ENCODE assay signal across 22 cellular contexts in genomic region chr19:47151627-47152026, GRCh38. TPM values are rescaled to one million over a fixed set of nuclear protein-coding genes. Genes with fewer than 3 reads are reported as not detected.
DNase-seq lines count a peak whose midpoint lies in the region; ATAC-seq, FAIRE-seq and TF ChIP-seq lines count a peak whose summit lies in the region.
"Had no signal": no experiment of that assay in that cellular context is flagged by ENCODE, and none has a peak within 500 bp of the region (broad histone marks: within the 10 kb centered on the region; RNA-seq: fewer than 3 reads in every experiment).

No MANE protein-coding gene starts in this region.

- H3K36me3 Mint-ChIP-seq in CD4-positive, alpha-beta memory T cell: peaks cover 46 to 53% of the 10 kb centered on the region in 2 donors
- H3K36me3 Mint-ChIP-seq in endothelial cell (ENCODE audit: low read depth, unreplicated experiment) (peaks cover 47% of the 10 kb centered on the region), neural progenitor cell (peaks cover 50% of the 10 kb centered on the region)

- no peaks in the 10 kb centered on the region for H3K9me3 Mint-ChIP-seq in CD4-positive, alpha-beta memory T cell
- H3K9me3 Mint-ChIP-seq in endothelial cell (ENCODE audit: unreplicated experiment): no peaks in the 10 kb centered on the region
- no peaks in the 10 kb centered on the region for H3K9me3 Mint-ChIP-seq in neural progenitor cell
- H3K9me3 Mint-ChIP-seq: IgD-negative memory B cell had no signal

- H4K20me1 ChIP-seq in HCT116 (ENCODE audit: insufficient read depth): peaks cover 9% of the 10 kb centered on the region; the same call in 1 of the 2 replicates
- peaks cover 80% of the 10 kb centered on the region for H4K20me1 ChIP-seq in neural progenitor cell (ENCODE audit: low read depth)

- H3K79me2 ChIP-seq in HCT116 (ENCODE audit: insufficient read depth, low read length): peaks cover 93% of the 10 kb centered on the region
- H3K79me2 ChIP-seq in neural progenitor cell (ENCODE audit: low read depth): peaks cover 87% of the 10 kb centered on the region

- no peaks in the 10 kb centered on the region for H3K27me3 Mint-ChIP-seq in CD4-positive, alpha-beta memory T cell
- no peaks in the 10 kb centered on the region for H3K27me3 Mint-ChIP-seq in endothelial cell (ENCODE audit: unreplicated experiment)
- no peaks in the 10 kb centered on the region for H3K27me3 Mint-ChIP-seq in neural progenitor cell (ENCODE audit: insufficient read depth, low read depth)
- H3K27me3 Mint-ChIP-seq: IgD-negative memory B cell had no signal

- BruUV-seq in HCT116 (replicated peaks; lab: Mats Ljungman, UMichigan): no TSS peak

- peaks cover 22 to 65% (median 40%) of the 10 kb centered on the region in 4 donors for H3K4me1 Mint-ChIP-seq in CD4-positive, alpha-beta memory T cell
- H3K4me1 Mint-ChIP-seq in endothelial cell (ENCODE audit: unreplicated experiment) (peaks cover 7% of the 10 kb centered on the region), neural progenitor cell (peaks cover 36% of the 10 kb centered on the region)

- ATAC-seq in HCT116 (no peak), left cardiac atrium (no peak)

- intact Hi-C loops in CD4-positive, alpha-beta memory T cell (cut with micrococcal nuclease): no loop called here
- intact Hi-C loops in HCT116 (cut with micrococcal nuclease) (no loop called here), left cardiac atrium (cut with DNase I) (loop anchor here (2.0 to 10.0 kb wide), 2 partner anchors 53 to 93 kb away; no protein-coding TSS in a partner anchor)

- POLR2A ChIA-PET in CD4-positive, alpha-beta memory T cell (lab: Charles Lee; ENCODE audit: partially characterized antibody): no interaction called here
- POLR2A ChIA-PET in HCT116 (lab: Charles Lee): no interaction called here

- H2AFZ ChIP-seq in HCT116 (ENCODE audit: low read depth, low read length, poor library complexity, severe bottlenecking) (no peak overlapping the region), neural progenitor cell (replicated peaks) (no peak overlapping the region)

- no peak overlapping the region for H3K4me2 ChIP-seq in HCT116 (ENCODE audit: low read length)
- H3K4me2 ChIP-seq in neural progenitor cell: no peak overlapping the region
- H3K4me2 ChIP-seq: BLaER1 treated with 17β-estradiol and CSF1 and Interleukin-3, amounts not matched to agents 10 nM and 100 nM had no signal

- peaks cover 47% of the 10 kb centered on the region for H3K4me1 ChIP-seq in CD4-positive, alpha-beta memory T cell (ENCODE audit: insufficient read depth, low read length)
- H3K4me1 ChIP-seq in HCT116 (ENCODE audit: control insufficient read depth in 1 of 2, insufficient read depth in 2 of 2, low read length in 2 of 2) (peaks cover 14 to 29% of the 10 kb centered on the region in 2 experiments; a peak in 3 of 4 replicates), neural progenitor cell (peaks cover 11% of the 10 kb centered on the region)

- no peak overlapping the region for H3K27ac ChIP-seq in CD4-positive, alpha-beta memory T cell (ENCODE audit: low read depth, low read length)
- H3K27ac ChIP-seq in HCT116 (ENCODE audit: low read depth, low read length) (peak overlapping the region; percentile 31; the same call in 1 of the 2 replicates), neural progenitor cell (peak overlapping the region; percentile 68)
- H3K27ac ChIP-seq: SJCRH30 had no signal

- H3K27ac Mint-ChIP-seq in CD4-positive, alpha-beta memory T cell: peak overlapping the region in 4 of 7 donors; percentile 30 to 72 (median 60)
- peak overlapping the region; percentile 19 for H3K27ac Mint-ChIP-seq in endothelial cell (ENCODE audit: unreplicated experiment)
- peak overlapping the region; percentile 72 for H3K27ac Mint-ChIP-seq in neural progenitor cell
- H3K27ac Mint-ChIP-seq: IgD-negative memory B cell had no signal

- H3K9ac ChIP-seq in HCT116 (ENCODE audit: low read length) (no peak overlapping the region), neural progenitor cell (peak overlapping the region; percentile 5)
- H3K9ac ChIP-seq: BLaER1 treated with 17β-estradiol and CSF1 and Interleukin-3, amounts not matched to agents 10 nM and 100 nM had no signal

- H3K4me3 ChIP-seq in CD4-positive, alpha-beta memory T cell (ENCODE audit: low read length in 2 of 2): no peak overlapping the region
- H3K4me3 ChIP-seq in HCT116 (replicated peaks in 1 of 2; ENCODE audit: low read depth in 1 of 2, low read length in 2 of 2) (no peak overlapping the region), neural progenitor cell (no peak overlapping the region)
- H3K4me3 ChIP-seq: BLaER1 treated with 17β-estradiol and CSF1 and Interleukin-3, amounts not matched to agents 10 nM and 100 nM; SJCRH30; smooth muscle cell had no signal

- H3K9me3 ChIP-seq in CD4-positive, alpha-beta memory T cell (ENCODE audit: control insufficient read depth in 1 of 2, low read length in 2 of 2): no peaks in the 10 kb centered on the region
- H3K9me3 ChIP-seq in HCT116 (ENCODE audit: control insufficient read depth in 1 of 2, insufficient read depth in 1 of 2, low read depth in 1 of 2, low read length in 2 of 2): no peaks in the 10 kb centered on the region
- H3K9me3 ChIP-seq in neural progenitor cell (ENCODE audit: low read depth): no peaks in the 10 kb centered on the region
- H3K9me3 ChIP-seq: BLaER1 treated with 17β-estradiol and CSF1 and Interleukin-3, amounts not matched to agents 10 nM and 100 nM; SJCRH30 had no signal

- RAD21 ChIA-PET in HCT116 (lab: Charles Lee; ENCODE audit: low non-redundant PET in 1 of 2, low total read pairs in 2 of 2, uncharacterized antibody in 2 of 2, unreplicated experiment in 2 of 2): no interaction called here

- no peaks in the 10 kb centered on the region for H3K9me2 ChIP-seq in HCT116 (ENCODE audit: insufficient read depth)

- TF ChIP-seq POLR2A in HCT116 (IDR thresholded peaks at IDR 0.05; ENCODE audit: borderline replicate concordance, extremely low read depth, insufficient read depth, insufficient read length): no peak
- no peak for TF ChIP-seq POLR2A in GM12892 (IDR thresholded peaks at IDR 0.05; ENCODE audit: low read depth, low read length)

- no peaks in the 10 kb centered on the region for H3K27me3 ChIP-seq in CD4-positive, alpha-beta memory T cell (ENCODE audit: insufficient read depth, low read length)
- H3K27me3 ChIP-seq in HCT116 (ENCODE audit: insufficient read depth, low read length) (no peaks in the 10 kb centered on the region), neural progenitor cell (no peaks in the 10 kb centered on the region)
- H3K27me3 ChIP-seq: BLaER1 treated with 17β-estradiol and CSF1 and Interleukin-3, amounts not matched to agents 10 nM and 100 nM; SJCRH30 had no signal

- no peak overlapping the region for H3K4me3 Mint-ChIP-seq in CD4-positive, alpha-beta memory T cell
- no peak overlapping the region for H3K4me3 Mint-ChIP-seq in endothelial cell (ENCODE audit: unreplicated experiment)
- peak overlapping the region; percentile 22 for H3K4me3 Mint-ChIP-seq in neural progenitor cell
- H3K4me3 Mint-ChIP-seq: IgD-negative memory B cell had no signal

- no peak for FAIRE-seq in GM12892 (lab: Jason Lieb, UNC)
- FAIRE-seq: bronchial epithelial cell had no signal

- DNase-seq in CD4-positive, alpha-beta memory T cell: no peak
- DNase-seq in HCT116 (ENCODE audit: low read depth, low spot score) (no peak), endothelial cell (ENCODE audit: low spot score) (no peak), neural progenitor cell (ENCODE audit: low spot score) (no peak), DMS79 treated with DMSO at 0.1 percent for 48 hours (lab: John Stamatoyannopoulos, UW) (no peak), UCSD-AML1 (lab: John Stamatoyannopoulos, UW; ENCODE audit: unreplicated experiment) (no peak), left cardiac atrium (no peak), GM12892 (ENCODE audit: insufficient read length) (no peak)
- DNase-seq: activated CD4-positive, alpha-beta T cell treated with anti-CD3 and anti-CD28 coated beads, Interleukin-2, amount 50 U/mL, for 48 hours; activated gamma-delta T cell; DND-41; effector CD4-positive, alpha-beta T cell; foreskin melanocyte; HCEC 1CT; mammary epithelial cell; occipital lobe; SJCRH30; stimulated activated naive CD4-positive, alpha-beta T cell had no signal

- H3F3A ChIP-seq in neural progenitor cell (ENCODE audit: low read depth): peaks cover 49% of the 10 kb centered on the region

- H3K36me3 ChIP-seq in CD4-positive, alpha-beta memory T cell (ENCODE audit: insufficient read depth, low read length): peaks cover 37% of the 10 kb centered on the region
- peaks cover 44 to 71% of the 10 kb centered on the region in 2 experiments for H3K36me3 ChIP-seq in HCT116 (ENCODE audit: control insufficient read depth in 1 of 2, insufficient read depth in 2 of 2, low read length in 2 of 2)
- H3K36me3 ChIP-seq in neural progenitor cell: peaks cover 31% of the 10 kb centered on the region

- TF ChIP-seq RAD21 in HCT116 (IDR thresholded peaks at IDR 0.05; ENCODE audit: low read depth): no peak

- CTCF ChIA-PET in CD4-positive, alpha-beta memory T cell (lab: Charles Lee; ENCODE audit: partially characterized antibody): interaction anchor here (5.2 to 22.4 kb wide), 2 partner anchors 59 to 98 kb away, joined by 93 to 609 read pairs; partner anchors contain the start of gene CCDC9
- CTCF ChIA-PET in HCT116 (lab: Charles Lee): no interaction called here

- no peak for TF ChIP-seq CTCF in HCT116 (IDR thresholded peaks at IDR 0.05 in 2 of 3, conservative IDR thresholded peaks at IDR 0.05 in 1 of 3; ENCODE audit: borderline replicate concordance in 1 of 3, insufficient read depth in 1 of 3, low read depth in 2 of 3, low read length in 2 of 3)
- no peak for TF ChIP-seq CTCF in endothelial cell (IDR thresholded peaks at IDR 0.05; ENCODE audit: unreplicated experiment)
- TF ChIP-seq CTCF in neural progenitor cell (IDR thresholded peaks at IDR 0.05): no peak

TF ChIP-seq in HCT116, 20 proteins besides CTCF, POLR2A, EP300 and RAD21 (continues in another document):
- TF ChIP-seq MAX (IDR thresholded peaks at IDR 0.05): no peak

RNA-seq across cellular contexts. Expression of gene SAE1, which starts 21.0 kb away (rescaled TPM):
- total RNA-seq in CD4-positive, alpha-beta memory T cell: 10 to 100 TPM; 35.3 to 36.0 TPM
- 100 to 1,000 TPM; 107 to 182 TPM for polyA plus RNA-seq in CD4-positive, alpha-beta memory T cell
- total RNA-seq in HCT116 (2021; ENCODE audit: unreplicated experiment) (213 TPM), endothelial cell (ENCODE audit: unreplicated experiment) (134 TPM), neural progenitor cell (ENCODE audit: low replicate concordance) (258 and 305 TPM in 2 replicates), left cardiac atrium (10 to 100 TPM; 50.1 to 54.7 TPM)
- polyA plus RNA-seq in HCT116 (2012): 154 and 195 TPM in 2 replicates
- polyA plus RNA-seq in GM12892 (2012; ENCODE audit: missing spikeins): 109 TPM

RNA-seq across cellular contexts. Expression of gene ZC3H4, which starts 38.1 kb away (rescaled TPM):
- 10 to 100 TPM; 74.8 to 75.7 TPM for total RNA-seq in CD4-positive, alpha-beta memory T cell
- polyA plus RNA-seq in CD4-positive, alpha-beta memory T cell: 1 to 10 TPM in 1 of 2 donors, under 1 TPM in 1; 0.33 to 3.4 TPM
- 45.1 TPM for total RNA-seq in HCT116 (2021; ENCODE audit: unreplicated experiment)
- polyA plus RNA-seq in HCT116 (2012): 14.0 and 16.4 TPM in 2 replicates
- 56.7 TPM for total RNA-seq in endothelial cell (ENCODE audit: unreplicated experiment)
- 19.1 and 29.1 TPM in 2 replicates for total RNA-seq in neural progenitor cell (ENCODE audit: low replicate concordance)
- 10 to 100 TPM; 24.2 to 26.3 TPM for total RNA-seq in left cardiac atrium
- 26.0 TPM for polyA plus RNA-seq in GM12892 (2012; ENCODE audit: missing spikeins)

Comparison
In these comparisons a context has a peak if more than half of its experiments do, and no peak if none do; other contexts are left out.
1. H3K27ac Mint-ChIP-seq: peak in every context shown above with its lines; median percentile 72 in neural progenitor cell; 60 in CD4-positive, alpha-beta memory T cell; 19 in endothelial cell.
2. intact Hi-C loops: an anchor here in left cardiac atrium (2.0 to 10.0 kb wide); none called in CD4-positive, alpha-beta memory T cell and HCT116.